ENCODE assay signal across 1 cellular context in the genomic region with DNA sequence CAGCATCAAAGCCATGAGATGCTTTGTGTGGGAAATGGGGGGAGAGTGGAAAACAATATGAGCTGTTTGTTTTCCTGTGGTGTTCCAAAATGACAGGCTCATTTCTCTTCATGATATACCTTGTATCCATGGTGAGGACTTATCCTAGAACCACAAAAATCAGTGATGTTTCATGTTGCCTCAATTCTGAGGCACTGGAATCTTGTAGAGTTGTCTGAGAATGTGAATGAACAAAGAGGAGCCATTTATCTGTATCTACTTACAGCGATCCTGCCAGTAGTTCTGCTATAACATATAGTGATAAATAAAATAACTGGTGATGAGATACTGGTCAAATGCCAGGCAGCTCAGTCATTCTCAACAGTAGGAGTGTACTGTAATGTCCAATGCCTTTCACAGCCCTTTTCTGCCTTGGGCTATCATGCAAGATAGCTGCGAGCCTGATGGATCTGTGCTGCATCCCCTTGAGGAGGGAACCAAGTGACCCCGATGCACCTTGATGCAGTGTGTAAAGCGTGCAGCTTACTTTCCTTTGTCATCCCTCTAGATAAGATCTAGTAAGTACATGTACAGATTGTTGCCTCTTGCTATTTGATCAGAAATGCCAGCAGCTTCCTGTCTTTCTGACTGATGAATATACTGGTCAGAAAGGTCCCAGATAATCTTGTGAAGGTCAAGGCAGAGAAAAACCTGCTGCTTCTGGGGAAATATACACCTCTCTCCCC.
TF ChIP-seq lines count a peak whose summit lies in the region.

No MANE protein-coding gene starts in this region.

TF ChIP-seq in IMR-90, 13 proteins besides CTCF, POLR2A, EP300 and RAD21:
- TF ChIP-seq MAZ (IDR thresholded peaks at IDR 0.05; ENCODE audit: borderline replicate concordance, low read depth, low read length) (no peak), CEBPB (IDR thresholded peaks at IDR 0.05; ENCODE audit: low read depth, low read length) (no peak), NFE2L2 (IDR thresholded peaks at IDR 0.05; ENCODE audit: low read depth, low read length) (no peak)
